22 cellular contexts compared by ENCODE assay signal in genomic region chr19:29523568-29523967, GRCh38. TPM values are rescaled to one million over a fixed set of nuclear protein-coding genes. Genes with fewer than 3 reads are reported as not detected.
DNase-seq lines count a peak whose midpoint lies in the region; ATAC-seq and TF ChIP-seq lines count a peak whose summit lies in the region.
"Had no signal": no experiment of that assay in that cellular context is flagged by ENCODE, and none has a peak within 500 bp of the region (broad histone marks: within the 10 kb centered on the region; RNA-seq: fewer than 3 reads in every experiment).

No MANE protein-coding gene starts in this region.

- peaks cover 43 to 70% of the 10 kb centered on the region in 2 donors for H3K27me3 Mint-ChIP-seq in CD8-positive, alpha-beta memory T cell
- peaks cover 70% of the 10 kb centered on the region for H3K27me3 Mint-ChIP-seq in chondrocyte (ENCODE audit: low read depth)

- DNase-seq in CD8-positive, alpha-beta memory T cell: peak in 1 of 5 donors; percentile 23
- DNase-seq in spleen: peak; percentile 25
- no peak for DNase-seq in chondrocyte (ENCODE audit: low spot score)
- DNase-seq in SHP77 treated with DMSO at 0.1 percent for 48 hours (lab: John Stamatoyannopoulos, UW): no peak
- DNase-seq: 8988T; CD4-positive, alpha-beta memory T cell; DND-41; GM23248; HCEC 1CT; MV-4-11; NCI-H1694; NCI-H2081 treated with DMSO at 0.1 percent for 48 hours; NCI-H446; NCI-H526 treated with DMSO at 0.1 percent for 48 hours; OCI-M1 had no signal

- CTCF ChIA-PET in CD8-positive, alpha-beta memory T cell (lab: Charles Lee): no interaction called here

- H3K4me3 Mint-ChIP-seq in CD8-positive, alpha-beta memory T cell: peak overlapping the region in 4 of 7 donors; percentile 1 to 51 (median 6)
- H3K4me3 Mint-ChIP-seq in chondrocyte (ENCODE audit: unreplicated experiment): no peak overlapping the region

- no peak for TF ChIP-seq POLR2A in spleen (IDR thresholded peaks at IDR 0.05)

- H3K36me3 ChIP-seq in CD8-positive, alpha-beta memory T cell (ENCODE audit: insufficient read depth, low read length): no peaks in the 10 kb centered on the region
- no peaks in the 10 kb centered on the region for H3K36me3 ChIP-seq in spleen
- H3K36me3 ChIP-seq: BLaER1 treated with 17β-estradiol and CSF1 and Interleukin-3, amounts not matched to agents 10 nM and 100 nM had no signal

- no peaks in the 10 kb centered on the region for H3K9me3 ChIP-seq in CD8-positive, alpha-beta memory T cell (ENCODE audit: low read length)
- no peaks in the 10 kb centered on the region for H3K9me3 ChIP-seq in spleen

- intact Hi-C loops in spleen (cut with DNase I; ENCODE audit: low total_unique reads): no loop called here

- no peak overlapping the region for H3K27ac Mint-ChIP-seq in CD8-positive, alpha-beta memory T cell
- H3K27ac Mint-ChIP-seq in chondrocyte (ENCODE audit: unreplicated experiment): no peak overlapping the region
- H3K27ac Mint-ChIP-seq: IgD-negative memory B cell had no signal

- POLR2A ChIA-PET in CD8-positive, alpha-beta memory T cell (lab: Charles Lee): interaction anchor here (0.7 kb wide), 1 partner anchor 159 kb away, joined by 14 read pairs; no protein-coding TSS in a partner anchor

- TF ChIP-seq CTCF in spleen (IDR thresholded peaks at IDR 0.05 in 8 of 11, conservative IDR thresholded peaks at IDR 0.05 in 3 of 11) (no peak), chondrocyte (IDR thresholded peaks at IDR 0.05) (no peak)

- H3K9me3 Mint-ChIP-seq in CD8-positive, alpha-beta memory T cell: no peaks in the 10 kb centered on the region
- no peaks in the 10 kb centered on the region for H3K9me3 Mint-ChIP-seq in chondrocyte (ENCODE audit: low read depth)

- no peak for ATAC-seq in GM18519 (IDR thresholded peaks at IDR 0.05; ENCODE audit: low FRiP score, unreplicated experiment)
- ATAC-seq: GM12878 had no signal

- no peaks in the 10 kb centered on the region for H3K36me3 Mint-ChIP-seq in CD8-positive, alpha-beta memory T cell
- no peaks in the 10 kb centered on the region for H3K36me3 Mint-ChIP-seq in chondrocyte (ENCODE audit: low read depth)
- H3K36me3 Mint-ChIP-seq: CD4-positive, alpha-beta memory T cell; IgD-negative memory B cell had no signal

- H3K4me1 Mint-ChIP-seq in CD8-positive, alpha-beta memory T cell: peaks cover 9 to 27% (median 12%) of the 10 kb centered on the region in 3 donors
- H3K4me1 Mint-ChIP-seq in chondrocyte (ENCODE audit: low read depth): peaks cover 17% of the 10 kb centered on the region

- no peak overlapping the region for H3K27ac ChIP-seq in CD8-positive, alpha-beta memory T cell (ENCODE audit: low read depth, low read length)
- H3K27ac ChIP-seq in cingulate gyrus (ENCODE audit: low read depth, low read length) (peak overlapping the region; percentile 39), layer of hippocampus (ENCODE audit: low read depth, low read length) (peak overlapping the region; percentile 71), spleen (no peak overlapping the region)
- H3K27ac ChIP-seq: BLaER1 treated with 17β-estradiol and CSF1 and Interleukin-3, amounts not matched to agents 10 nM and 100 nM; GM23248 had no signal

- H3K4me3 ChIP-seq in CD8-positive, alpha-beta memory T cell (ENCODE audit: low read length): no peak overlapping the region
- H3K4me3 ChIP-seq in spleen: no peak overlapping the region
- H3K4me3 ChIP-seq: BLaER1 treated with 17β-estradiol and CSF1 and Interleukin-3, amounts not matched to agents 10 nM and 100 nM; GM12878; GM23248 had no signal

- 72 to 93% (median 86%) methylated on average over 2 of the region's 2 CpGs for WGBS in spleen, 5 donors

- peaks cover 21% of the 10 kb centered on the region for H3K27me3 ChIP-seq in CD8-positive, alpha-beta memory T cell (ENCODE audit: insufficient read depth, low read length, poor library complexity, severe bottlenecking)
- H3K27me3 ChIP-seq in layer of hippocampus (ENCODE audit: control insufficient read depth, insufficient read depth, low read length) (peaks cover 9% of the 10 kb centered on the region), spleen (replicated peaks in 1 of 7) (peaks cover 4 to 98% (median 49%) of the 10 kb centered on the region in 7 donors)

- H3K4me1 ChIP-seq in CD8-positive, alpha-beta memory T cell (ENCODE audit: insufficient read depth, low read length): peaks cover 15% of the 10 kb centered on the region
- peaks cover 18 to 42% (median 37%) of the 10 kb centered on the region in 6 donors for H3K4me1 ChIP-seq in spleen

RNA-seq across cellular contexts. Expression of gene VSTM2B, which starts 2.2 kb away (rescaled TPM):
- total RNA-seq in CD8-positive, alpha-beta memory T cell: not detected
- not detected for polyA plus RNA-seq in CD8-positive, alpha-beta memory T cell
- total RNA-seq in spleen (not detected), chondrocyte (not detected in 3 replicates)
- not detected for polyA plus RNA-seq in spleen
- total RNA-seq: CD4-positive, alpha-beta memory T cell; GM12878; GM23248; SK-MEL-5 had no signal
- polyA plus RNA-seq: CD4-positive, alpha-beta memory T cell; GM12878; GM23248; IgD-negative memory B cell had no signal

Comparison
In these comparisons a context has a peak if more than half of its experiments do, and no peak if none do; other contexts are left out.
1. H3K27ac ChIP-seq: peak in cingulate gyrus (single experiment) and layer of hippocampus (single experiment); none in CD8-positive, alpha-beta memory T cell (single experiment) and spleen (0 of 8).